Comparison of ENCODE assay signal across 9 cellular contexts in genomic region chr11:60899021-60899936, GRCh38. TPM values are rescaled to one million over a fixed set of nuclear protein-coding genes. Genes with fewer than 3 reads are reported as not detected.
DNase-seq lines count a peak whose midpoint lies in the region; ATAC-seq, FAIRE-seq and TF ChIP-seq lines count a peak whose summit lies in the region.
"Had no signal": no experiment of that assay in that cellular context is flagged by ENCODE, and none has a peak within 500 bp of the region (broad histone marks: within the 10 kb centered on the region; RNA-seq: fewer than 3 reads in every experiment).

No MANE protein-coding gene starts in this region.

- ATAC-seq in left colon, result peak; percentile 53
- ATAC-seq in thoracic aorta (ENCODE audit: insufficient number of reproducible peaks, low FRiP score, low read depth), result no peak
- ATAC-seq in GM18867 (IDR thresholded peaks at IDR 0.05; ENCODE audit: unreplicated experiment), result no peak

- peaks cover 19 to 99% of the 10 kb centered on the region in 2 experiments for H3K36me3 ChIP-seq in HEK293 (ENCODE audit: control insufficient read depth in 2 of 2, insufficient read depth in 1 of 2, low read length in 2 of 2)
- H3K36me3 ChIP-seq in OCI-LY3 (replicated peaks; ENCODE audit: low read depth, low read length), result peaks cover 90% of the 10 kb centered on the region
- H3K36me3 ChIP-seq in bronchial epithelial cell (ENCODE audit: control insufficient read depth, insufficient read depth, low read length), result peaks cover 57% of the 10 kb centered on the region
- H3K36me3 ChIP-seq in thoracic aorta, result peaks cover 60% of the 10 kb centered on the region

- H3K4me1 ChIP-seq in HEK293 (ENCODE audit: control insufficient read depth, insufficient read depth, low read length) (no peaks in the 10 kb centered on the region), OCI-LY3 (ENCODE audit: low read length) (no peaks in the 10 kb centered on the region), thoracic aorta (ENCODE audit: control insufficient read depth in 1 of 2, low read depth in 2 of 2) (peaks cover 0 to under 1% of the 10 kb centered on the region in 2 donors)

- POLR2A ChIA-PET in HEK293 (lab: Yijun Ruan, JAX), result interaction anchor here (0.6 kb wide), 1 partner anchor 14 kb away, joined by 4 read pairs; the partner anchor contains the start of gene TMEM109

- peaks cover 17% of the 10 kb centered on the region for H4K20me1 ChIP-seq in OCI-LY3 (ENCODE audit: insufficient read depth, low read length)

- H3K4me3 ChIP-seq in HEK293 (ENCODE audit: low read depth, low read length) (no peak overlapping the region), OCI-LY3 (ENCODE audit: low read length) (no peak overlapping the region), bronchial epithelial cell (ENCODE audit: low read depth, low read length) (no peak overlapping the region), thoracic aorta (no peak overlapping the region)

- DNase-seq in NOMO-1 treated with DMSO at 0.1 percent for 48 hours (lab: John Stamatoyannopoulos, UW; ENCODE audit: unreplicated experiment), result peak; percentile 48
- DNase-seq in NOMO-1 treated with dmso at 0.1 percent for 144 hours (lab: John Stamatoyannopoulos, UW; ENCODE audit: unreplicated experiment), result no peak
- peak; percentile 58 for DNase-seq in bronchial epithelial cell (ENCODE audit: low read depth)
- no peak for DNase-seq in left colon
- no peak for DNase-seq in thoracic aorta (ENCODE audit: low spot score)

- H3K4me2 ChIP-seq in OCI-LY3 (ENCODE audit: low read length), result no peak overlapping the region

- H3K9me3 ChIP-seq in HEK293 (ENCODE audit: control insufficient read depth, insufficient read depth, low read depth, low read length) (no peaks in the 10 kb centered on the region), OCI-LY3 (ENCODE audit: insufficient read depth, low read length) (no peaks in the 10 kb centered on the region), thoracic aorta (no peaks in the 10 kb centered on the region)

- peaks cover 30% of the 10 kb centered on the region for H3K79me2 ChIP-seq in OCI-LY3 (ENCODE audit: low read length)

- no peak for FAIRE-seq in bronchial epithelial cell (lab: Jason Lieb, UNC)
- FAIRE-seq: colon had no signal

- no peak overlapping the region for H3K9ac ChIP-seq in OCI-LY3 (ENCODE audit: low read length)

- intact Hi-C loops in left colon (cut with DNase I, micrococcal nuclease), result loop anchor here in 1 of 2 donors (5.0 kb wide), 1 partner anchor 67 kb away; no protein-coding TSS in a partner anchor

- no peak overlapping the region for H3K27ac ChIP-seq in HEK293 (ENCODE audit: extremely low read depth, low read depth, low read length)
- no peak overlapping the region for H3K27ac ChIP-seq in OCI-LY3 (ENCODE audit: low read length)
- no peak overlapping the region for H3K27ac ChIP-seq in thoracic aorta

- no peak overlapping the region for H2AFZ ChIP-seq in OCI-LY3 (ENCODE audit: low read depth, low read length)

- TF ChIP-seq CTCF in HEK293 (tag by site-specific recombination; IDR thresholded peaks at IDR 0.05) (no peak), OCI-LY3 (IDR thresholded peaks at IDR 0.05; ENCODE audit: low read depth, low read length) (peak; percentile 99), bronchial epithelial cell (IDR thresholded peaks at IDR 0.05; ENCODE audit: insufficient read depth, low read length, severe bottlenecking) (peak; percentile 82), thoracic aorta (IDR thresholded peaks at IDR 0.05) (peak; percentile 91)

- CTCF ChIA-PET in HEK293 (lab: Yijun Ruan, JAX), result interaction anchor here (0.6 to 6.3 kb wide), 35 partner anchors 8 to 558 kb away, joined by 3 to 78 read pairs (median 4); partner anchors contain the start of genes MS4A8, TMEM109 and ZP1

- H3K27me3 ChIP-seq in OCI-LY3 (ENCODE audit: low read depth, low read length), result no peaks in the 10 kb centered on the region
- no peaks in the 10 kb centered on the region for H3K27me3 ChIP-seq in bronchial epithelial cell (ENCODE audit: control insufficient read depth, insufficient read depth, low read length)
- H3K27me3 ChIP-seq in thoracic aorta (replicated peaks; ENCODE audit: insufficient read depth), result no peaks in the 10 kb centered on the region

TF ChIP-seq in HEK293, 187 proteins besides CTCF, POLR2A, EP300 and RAD21:
- TF ChIP-seq ZNF768 (tag by site-specific recombination; IDR thresholded peaks at IDR 0.05) (no peak), ZFHX2 (tag by site-specific recombination; conservative IDR thresholded peaks at IDR 0.05) (no peak), ZNF654 (tag by site-specific recombination; IDR thresholded peaks at IDR 0.05; ENCODE audit: low read depth) (peak; percentile 35), GFI1B (tag by site-specific recombination; IDR thresholded peaks at IDR 0.05) (no peak), ATF2 (tag by site-specific recombination; IDR thresholded peaks at IDR 0.05; ENCODE audit: low read depth) (no peak), IKZF3 (tag by site-specific recombination; IDR thresholded peaks at IDR 0.05) (peak; percentile 52; the same call in 1 of the 2 replicates)

RNA-seq across cellular contexts. Expression of gene PRPF19, which starts 7.1 kb away (rescaled TPM):
- 30.2 and 36.1 TPM in 2 replicates for total RNA-seq in bronchial epithelial cell
- 10 to 100 TPM; 55.8 to 58.8 TPM for total RNA-seq in left colon
- total RNA-seq in thoracic aorta, result 10 to 100 TPM; 42.0 to 52.2 TPM

RNA-seq across cellular contexts. Expression of gene TMEM109, which starts 14.7 kb away (rescaled TPM):
- 7.6 and 7.7 TPM in 2 replicates for total RNA-seq in bronchial epithelial cell
- 10 to 100 TPM; 32.0 to 39.7 TPM for total RNA-seq in left colon
- total RNA-seq in thoracic aorta, result 100 to 1,000 TPM; 158 to 213 TPM

RNA-seq across cellular contexts. Expression of gene TMEM132A, which starts 25.0 kb away (rescaled TPM):
- total RNA-seq in bronchial epithelial cell (22.6 and 25.2 TPM in 2 replicates), left colon (1 to 10 TPM; 7.8 to 9.2 TPM), thoracic aorta (1 to 10 TPM; 7.7 to 8.4 TPM)

RNA-seq across cellular contexts. Expression of gene ZP1, which starts 31.9 kb away (rescaled TPM):
- not detected in 2 replicates for total RNA-seq in bronchial epithelial cell
- under 1 TPM in 1 of 2 donors, not detected in 1; 0.17 TPM for total RNA-seq in left colon
- not detected for total RNA-seq in thoracic aorta

RNA-seq across cellular contexts. Expression of gene PTGDR2, which starts 43.5 kb away (rescaled TPM):
- total RNA-seq in bronchial epithelial cell, result 0.13 TPM in 1 of 2 replicates, not detected in the other
- 1 to 10 TPM; 4.6 to 6.4 TPM for total RNA-seq in left colon
- total RNA-seq in thoracic aorta, result under 1 TPM; 0.21 to 0.68 TPM

Comparison
In these comparisons a context has a peak if more than half of its experiments do, and no peak if none do; other contexts are left out.
1. DNase-seq: peak in NOMO-1 treated with DMSO at 0.1 percent for 48 hours (single experiment) and bronchial epithelial cell (single experiment); none in NOMO-1 treated with dmso at 0.1 percent for 144 hours (single experiment), left colon (0 of 2) and thoracic aorta (single experiment).